7 cellular contexts compared by ENCODE assay signal in the genomic region with DNA sequence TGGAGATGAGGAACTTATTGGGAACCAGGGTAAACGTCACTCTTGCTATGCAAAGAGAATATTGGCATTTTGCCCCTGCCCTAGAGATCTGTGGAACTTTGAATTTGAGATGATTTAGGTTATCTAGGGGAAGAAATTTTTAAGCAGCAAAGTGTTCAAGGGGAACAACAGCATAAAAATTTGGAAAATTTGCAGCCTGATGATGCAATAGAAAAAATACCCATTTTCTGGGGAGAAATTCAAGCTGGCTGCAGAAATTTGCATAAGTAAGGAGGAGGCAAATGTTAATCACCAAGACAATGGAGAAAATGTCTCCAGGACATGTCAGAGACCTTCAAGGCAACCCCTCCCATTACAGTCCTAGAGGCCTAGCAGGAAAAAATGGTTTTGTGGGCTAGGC. TPM values are rescaled to one million over a fixed set of nuclear protein-coding genes. Genes with fewer than 3 reads are reported as not detected.
"Had no signal": no experiment of that assay in that cellular context is flagged by ENCODE, and none has a peak within 500 bp of the region (broad histone marks: within the 10 kb centered on the region; RNA-seq: fewer than 3 reads in every experiment).

No MANE protein-coding gene starts in this region.

- H3K27ac ChIP-seq: GM23248 had no signal

- H3K9ac ChIP-seq: GM23248 had no signal

- H3K4me3 Mint-ChIP-seq: H9, IgD-negative memory B cell had no signal

- H3K9me3 Mint-ChIP-seq: IgD-negative memory B cell had no signal

- H3K4me3 ChIP-seq: GM23248 had no signal

- H2AFZ ChIP-seq: GM23248 had no signal

- FAIRE-seq: H54, HTR-8/SVneo had no signal

- DNase-seq: H9, HCEC 1CT had no signal

- H3K36me3 Mint-ChIP-seq: IgD-negative memory B cell had no signal

- H3K27me3 Mint-ChIP-seq: IgD-negative memory B cell had no signal

- H3K27ac Mint-ChIP-seq: H9, IgD-negative memory B cell had no signal

RNA-seq across cellular contexts. Expression of a gene that starts 49.3 kb away (rescaled TPM):
- total RNA-seq: HT-29 had no signal
